16 cellular contexts compared by ENCODE assay signal in the genomic region with DNA sequence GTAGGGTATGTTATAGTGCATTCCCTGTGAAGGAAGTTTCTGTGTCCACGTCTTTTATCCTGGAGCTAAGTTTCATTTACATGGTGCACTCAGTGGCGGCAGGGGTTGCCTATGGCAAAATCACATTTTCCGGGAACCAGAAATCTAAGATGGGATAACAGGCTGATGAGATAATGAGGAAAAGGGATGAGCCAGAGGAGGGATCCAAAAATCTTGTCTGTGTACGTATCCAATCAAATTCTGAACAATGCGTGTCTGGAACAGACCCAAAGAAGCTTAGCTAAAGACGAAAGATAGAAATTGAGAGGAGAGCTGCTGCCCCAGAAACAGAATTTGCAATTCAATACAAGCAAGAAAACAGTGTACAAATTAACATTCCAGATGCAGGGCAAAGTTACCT. TPM values are rescaled to one million over a fixed set of nuclear protein-coding genes. Genes with fewer than 3 reads are reported as not detected.
DNase-seq lines count a peak whose midpoint lies in the region; ATAC-seq and TF ChIP-seq lines count a peak whose summit lies in the region.
"Had no signal": no experiment of that assay in that cellular context is flagged by ENCODE, and none has a peak within 500 bp of the region (broad histone marks: within the 10 kb centered on the region; RNA-seq: fewer than 3 reads in every experiment).

No MANE protein-coding gene starts in this region.

- CTCF ChIA-PET in activated CD8-positive, alpha-beta T cell treated with anti-CD3 and anti-CD28 coated beads, Interleukin-2, amount 10 ng/mL, durations not matched to agents 7 days and 5 days (lab: Charles Lee), result interaction anchor here (1.2 kb wide), 1 partner anchor 9 kb away, joined by 3 read pairs; no protein-coding TSS in a partner anchor

- no peak overlapping the region for H3K18ac ChIP-seq in mesenchymal stem cell (ENCODE audit: low read depth in 1 of 2, low read length in 2 of 2)

- H2BK120ac ChIP-seq in mesenchymal stem cell (ENCODE audit: low read depth, low read length), result no peak overlapping the region

- POLR2A ChIA-PET in activated CD8-positive, alpha-beta T cell treated with anti-CD3 and anti-CD28 coated beads, Interleukin-2, amount 10 ng/mL, durations not matched to agents 7 days and 5 days (lab: Charles Lee), result no interaction called here

- TF ChIP-seq CTCF in fibroblast of mammary gland (conservative IDR thresholded peaks at IDR 0.05; ENCODE audit: control insufficient read depth, insufficient read depth, low read depth, low read length), result no peak

- H3K27ac Mint-ChIP-seq in activated CD8-positive, alpha-beta T cell treated with anti-CD3 and anti-CD28 coated beads, Interleukin-2, amount 10 ng/mL, durations not matched to agents 7 days and 5 days, result no peak overlapping the region
- H3K27ac Mint-ChIP-seq: CD14-positive monocyte; CD8-positive, alpha-beta T cell; HFFc6 had no signal

- H2BK5ac ChIP-seq in mesenchymal stem cell (ENCODE audit: low read depth, low read length, poor library complexity, severe bottlenecking), result no peak overlapping the region

- no peak overlapping the region for H2AK5ac ChIP-seq in mesenchymal stem cell (ENCODE audit: low read length, severe bottlenecking)

- no peak for ATAC-seq in activated CD8-positive, alpha-beta T cell treated with anti-CD3 and anti-CD28 coated beads, Interleukin-2, amount 10 ng/mL, durations not matched to agents 7 days and 5 days
- ATAC-seq in HG03571 (IDR thresholded peaks at IDR 0.05; ENCODE audit: unreplicated experiment), result no peak
- ATAC-seq: CD8-positive, alpha-beta T cell had no signal

- H3K9ac ChIP-seq in adipocyte (ENCODE audit: low read length) (no peak overlapping the region), mesenchymal stem cell (ENCODE audit: low read length) (peak overlapping the region; percentile 50)

- H3K4me3 Mint-ChIP-seq in activated CD8-positive, alpha-beta T cell treated with anti-CD3 and anti-CD28 coated beads, Interleukin-2, amount 10 ng/mL, durations not matched to agents 7 days and 5 days, result no peak overlapping the region
- H3K4me3 Mint-ChIP-seq: CD14-positive monocyte; CD8-positive, alpha-beta T cell; HFFc6 had no signal

- no peaks in the 10 kb centered on the region for H3K27me3 Mint-ChIP-seq in activated CD8-positive, alpha-beta T cell treated with anti-CD3 and anti-CD28 coated beads, Interleukin-2, amount 10 ng/mL, durations not matched to agents 7 days and 5 days (ENCODE audit: low read depth)

- H3K9me3 ChIP-seq in adipocyte (ENCODE audit: control insufficient read depth, low read length) (no peaks in the 10 kb centered on the region), mesenchymal stem cell (ENCODE audit: control insufficient read depth, low read length) (peaks cover 7% of the 10 kb centered on the region)

- no peaks in the 10 kb centered on the region for H3K4me1 ChIP-seq in adipocyte (ENCODE audit: control insufficient read depth, insufficient read depth, low read length)
- H3K4me1 ChIP-seq in mesenchymal stem cell (ENCODE audit: control insufficient read depth, insufficient read depth, low read depth, low read length), result no peaks in the 10 kb centered on the region

- no peak overlapping the region for H3K14ac ChIP-seq in mesenchymal stem cell (ENCODE audit: low read length in 2 of 2)

- no peaks in the 10 kb centered on the region for H3K4me1 Mint-ChIP-seq in activated CD8-positive, alpha-beta T cell treated with anti-CD3 and anti-CD28 coated beads, Interleukin-2, amount 10 ng/mL, durations not matched to agents 7 days and 5 days (ENCODE audit: low read depth)
- H3K4me1 Mint-ChIP-seq: CD14-positive monocyte had no signal

- H3K36me3 ChIP-seq in adipocyte (ENCODE audit: control insufficient read depth, insufficient read depth, low read length, severe bottlenecking) (no peaks in the 10 kb centered on the region), mesenchymal stem cell (ENCODE audit: control insufficient read depth in 1 of 2, insufficient read depth in 2 of 2, low read depth in 1 of 2, low read length in 2 of 2) (peaks cover 0 to 4% of the 10 kb centered on the region in 2 experiments)

- DNase-seq in adipocyte (ENCODE audit: low read depth), result no peak
- peak; percentile 53 for DNase-seq in fibroblast of mammary gland (ENCODE audit: low read depth)
- no peak for DNase-seq in mesenchymal stem cell
- no peak for DNase-seq in NCI-H2107 (lab: John Stamatoyannopoulos, UW)
- no peak for DNase-seq in activated CD8-positive, alpha-beta T cell treated with anti-CD3 and anti-CD28 coated beads, Interleukin-2, amount 10 ng/mL, durations not matched to agents 7 days and 5 days
- DNase-seq: CD8-positive, alpha-beta T cell; COR-L47; DMS153; DND-41; GDM1; HCEC 1CT; HFFc6 had no signal

- 79% methylated on average over 5 of the region's 6 CpGs for WGBS in mesenchymal stem cell

- H2BK12ac ChIP-seq in mesenchymal stem cell (ENCODE audit: low read length in 2 of 2), result no peak overlapping the region

- no peak overlapping the region for H3K4me2 ChIP-seq in mesenchymal stem cell (ENCODE audit: low read length, poor library complexity, severe bottlenecking)

- no peak overlapping the region for H4K8ac ChIP-seq in mesenchymal stem cell (ENCODE audit: low read length)

- no peak overlapping the region for H2AFZ ChIP-seq in mesenchymal stem cell (ENCODE audit: low read depth, low read length)

- H3K9me3 Mint-ChIP-seq in activated CD8-positive, alpha-beta T cell treated with anti-CD3 and anti-CD28 coated beads, Interleukin-2, amount 10 ng/mL, durations not matched to agents 7 days and 5 days (ENCODE audit: insufficient read depth), result peaks cover 17% of the 10 kb centered on the region

- H3K79me1 ChIP-seq in mesenchymal stem cell (replicated peaks; ENCODE audit: low read length, poor library complexity, severe bottlenecking), result peaks cover 16% of the 10 kb centered on the region

- H3K4ac ChIP-seq in mesenchymal stem cell (ENCODE audit: low read depth in 1 of 2, low read length in 2 of 2), result no peak overlapping the region

- H3K27me3 ChIP-seq in adipocyte (replicated peaks; ENCODE audit: control insufficient read depth, insufficient read depth, low read length) (no peaks in the 10 kb centered on the region), mesenchymal stem cell (ENCODE audit: control insufficient read depth in 1 of 2, insufficient read depth in 1 of 2, low read length in 2 of 2) (no peaks in the 10 kb centered on the region)

- no peak overlapping the region for H4K91ac ChIP-seq in mesenchymal stem cell (ENCODE audit: low read length)

- no peak overlapping the region for H2BK15ac ChIP-seq in mesenchymal stem cell (ENCODE audit: low read depth, poor library complexity, severe bottlenecking)

- H3K4me3 ChIP-seq in adipocyte (ENCODE audit: low read length) (peak overlapping the region; percentile 4), fibroblast of mammary gland (ENCODE audit: control insufficient read depth, low read depth, low read length) (no peak overlapping the region), mesenchymal stem cell (ENCODE audit: insufficient read depth in 1 of 2, low read depth in 1 of 2, low read length in 2 of 2) (peak overlapping the region in 1 of 2 experiments; percentile 19)

- H3K27ac ChIP-seq in mesenchymal stem cell (ENCODE audit: low read length, poor library complexity, severe bottlenecking) (no peak overlapping the region), temporal lobe (ENCODE audit: low read depth, low read length) (peak overlapping the region; percentile 29)
- H3K27ac ChIP-seq: HL-60 had no signal

- peaks cover 3% of the 10 kb centered on the region for H3K36me3 Mint-ChIP-seq in activated CD8-positive, alpha-beta T cell treated with anti-CD3 and anti-CD28 coated beads, Interleukin-2, amount 10 ng/mL, durations not matched to agents 7 days and 5 days (ENCODE audit: low read depth)

- no peak overlapping the region for H3K23ac ChIP-seq in mesenchymal stem cell (ENCODE audit: low read length in 2 of 2)

RNA-seq across cellular contexts. Expression of gene LANCL2, which starts 16.1 kb away (rescaled TPM):
- polyA plus RNA-seq in mesenchymal stem cell (2013, experiment 1 of 2), result 8.8 TPM
- polyA plus RNA-seq in mesenchymal stem cell (2013, experiment 2 of 2), result 8.7 TPM
- 32.7 TPM for total RNA-seq in temporal lobe
- total RNA-seq in activated CD8-positive, alpha-beta T cell treated with anti-CD3 and anti-CD28 coated beads, Interleukin-2, amount 10 ng/mL, durations not matched to agents 7 days and 5 days, result 1 to 10 TPM; 8.0 to 8.5 TPM
